Comparison of ENCODE assay signal across 31 cellular contexts in the genomic region with DNA sequence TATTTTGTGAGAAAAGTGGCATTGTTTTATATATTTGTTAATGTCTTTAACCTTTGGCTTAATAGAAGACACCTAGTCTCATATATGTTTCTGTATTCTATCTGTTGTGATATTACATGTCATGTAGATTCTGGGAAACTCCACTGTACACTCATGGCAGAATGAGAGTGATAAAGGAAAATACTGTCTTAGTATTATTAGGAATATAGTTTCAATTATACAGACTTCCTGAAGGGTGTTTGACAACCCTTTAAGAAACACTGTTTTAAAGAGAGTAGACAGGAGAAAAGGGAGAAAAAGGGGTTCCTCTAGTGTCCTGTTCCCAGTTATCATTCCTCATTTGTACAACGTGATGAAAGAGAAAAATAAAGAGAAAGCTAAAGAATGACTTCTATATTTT.
"Had no signal": no experiment of that assay in that cellular context is flagged by ENCODE, and none has a peak within 500 bp of the region (broad histone marks: within the 10 kb centered on the region; RNA-seq: fewer than 3 reads in every experiment).

No MANE protein-coding gene starts in this region.

- H3K36me3 ChIP-seq: adrenal gland, ascending aorta, brain microvascular endothelial cell, breast epithelium, cardiac muscle cell had no signal

- H3K4me3 ChIP-seq: adrenal gland, ascending aorta, body of pancreas, breast epithelium, cardiac muscle cell had no signal

- H3K27me3 ChIP-seq: adrenal gland, ascending aorta, body of pancreas, brain microvascular endothelial cell, breast epithelium, cardiac muscle cell had no signal

- ATAC-seq: activated naive CD4-positive, alpha-beta T cell treated with anti-CD3 and anti-CD28 coated beads, Interleukin-2, amount 50 U/mL, for 72 hours; activated naive CD8-positive, alpha-beta T cell treated with anti-CD3 and anti-CD28 coated beads, Interleukin-2, amount 50 U/mL, for 24 hours; activated T-cell treated with anti-CD3 and anti-CD28 coated beads, Interleukin-2, amount 50 U/mL, for 4 hours; activated T-cell treated with anti-CD3 and anti-CD28 coated beads, Interleukin-2, amount 50 U/mL, for 72 hours; activated T-helper 17 cell treated with anti-CD3 and anti-CD28 coated beads, Interleukin-2, amount 50 U/mL, for 72 hours; body of pancreas had no signal

- H3K9me3 ChIP-seq: ascending aorta, body of pancreas, breast epithelium had no signal

- H3K27ac ChIP-seq: adrenal gland, ascending aorta, body of pancreas, brain microvascular endothelial cell, breast epithelium, cardiac muscle cell had no signal

- DNase-seq: activated effector memory CD4-positive, alpha-beta T cell treated with anti-CD3 and anti-CD28 coated beads, Interleukin-2, amount 50 U/mL, for 16 hours; activated effector memory CD4-positive, alpha-beta T cell treated with Interleukin-2 at 50 U/mL for 16 hours; activated gamma-delta T cell; activated gamma-delta T cell treated with Interleukin-2 at 50 U/mL for 16 hours; activated naive CD4-positive, alpha-beta T cell; activated naive CD4-positive, alpha-beta T cell treated with anti-CD3 and anti-CD28 coated beads for 36 hours; activated naive CD4-positive, alpha-beta T cell treated with anti-CD3 and anti-CD28 coated beads, Interleukin-2, amount 10 ng/mL, durations not matched to agents 7 days and 5 days; activated naive CD4-positive, alpha-beta T cell treated with anti-CD3 and anti-CD28 coated beads, Interleukin-2, amount 50 U/mL, for 16 hours; activated naive CD4-positive, alpha-beta T cell treated with Interleukin-2 at 50 U/mL for 16 hours; activated naive CD8-positive, alpha-beta T cell treated with anti-CD3 and anti-CD28 coated beads for 36 hours; activated naive CD8-positive, alpha-beta T cell treated with anti-CD3 and anti-CD28 coated beads, Interleukin-2, amount 10 ng/mL, durations not matched to agents 7 days and 5 days; activated naive CD8-positive, alpha-beta T cell treated with anti-CD3 and anti-CD28 coated beads, Interleukin-2, amount 50 U/mL, for 24 hours; activated T-cell treated with anti-CD3 and anti-CD28 coated beads, Interleukin-2, amount 50 U/mL, for 24 hours; activated T-cell treated with anti-CD3 and anti-CD28 coated beads, Interleukin-2, amount 50 U/mL, for 4 hours; activated T-cell treated with anti-CD3 and anti-CD28 coated beads, Interleukin-2, amount 50 U/mL, for 48 hours; activated T-cell treated with anti-CD3 and anti-CD28 coated beads, Interleukin-2, amount 50 U/mL, for 72 hours; adrenal gland; amniotic stem cell; amygdala; anterior cingulate cortex; aorta; body of pancreas; brain microvascular endothelial cell; caudate nucleus; central memory CD4-positive, alpha-beta T cell; cerebellar nuclear complex had no signal
